In genomic region chr1:36154335-36154734, GRCh38 we compare ENCODE assay signal across 9 cellular contexts. TPM values are rescaled to one million over a fixed set of nuclear protein-coding genes. Genes with fewer than 3 reads are reported as not detected.
A peak's percentile ranks its signal among the peaks of the same experiment; 100 is the strongest.
DNase-seq lines count a peak whose midpoint lies in the region; ATAC-seq and TF ChIP-seq lines count a peak whose summit lies in the region.
"Had no signal": no experiment of that assay in that cellular context is flagged by ENCODE, and none has a peak within 500 bp of the region (broad histone marks: within the 10 kb centered on the region; RNA-seq: fewer than 3 reads in every experiment).

No MANE protein-coding gene starts in this region.

- H3K36me3 Mint-ChIP-seq in activated CD4-positive, alpha-beta T cell treated with anti-CD3 and anti-CD28 coated beads, Interleukin-2, amount 10 ng/mL, durations not matched to agents 24 days and 14 days (ENCODE audit: low read depth): peaks cover 20% of the 10 kb centered on the region
- peaks cover 4% of the 10 kb centered on the region for H3K36me3 Mint-ChIP-seq in activated B cell treated with CpG ODN at 0.5 μM for 24 hours (ENCODE audit: low read depth)
- H3K36me3 Mint-ChIP-seq in stimulated activated memory B cell treated with anti-CD40 and anti-IgM and Interleukin-4, amounts not matched to agents 10 μg/mL and 1 μg/mL and 100 μg/mL, for 72 hours: no peaks in the 10 kb centered on the region

- no peak overlapping the region for H2AFZ ChIP-seq in hepatocyte

- WGBS in hepatocyte (ENCODE audit: low lambda C conversion rate, missing lambda C conversion rate): 92% methylated on average over 6 of the region's 6 CpGs

- no peaks in the 10 kb centered on the region for H3K9me3 Mint-ChIP-seq in activated CD4-positive, alpha-beta T cell treated with anti-CD3 and anti-CD28 coated beads, Interleukin-2, amount 10 ng/mL, durations not matched to agents 24 days and 14 days
- H3K9me3 Mint-ChIP-seq in activated B cell treated with CpG ODN at 0.5 μM for 24 hours: no peaks in the 10 kb centered on the region
- H3K9me3 Mint-ChIP-seq in stimulated activated memory B cell treated with anti-CD40 and anti-IgM and Interleukin-4, amounts not matched to agents 10 μg/mL and 1 μg/mL and 100 μg/mL, for 72 hours: no peaks in the 10 kb centered on the region

- ATAC-seq in activated B cell treated with CpG ODN at 0.5 μM for 24 hours (ENCODE audit: low read depth): no peak
- ATAC-seq in stimulated activated memory B cell treated with anti-CD40 and anti-IgM and Interleukin-4, amounts not matched to agents 10 μg/mL and 1 μg/mL and 100 μg/mL, for 72 hours: no peak
- ATAC-seq: left lobe of liver had no signal

- H3K4me1 ChIP-seq in hepatocyte (ENCODE audit: insufficient read depth): peaks cover 37% of the 10 kb centered on the region

- H4K20me1 ChIP-seq in hepatocyte (ENCODE audit: insufficient read depth, poor library complexity, severe bottlenecking): peaks cover 22% of the 10 kb centered on the region

- H3K9me2 ChIP-seq in hepatocyte (replicated peaks; ENCODE audit: insufficient read depth): no peaks in the 10 kb centered on the region

- DNase-seq in activated CD4-positive, alpha-beta T cell treated with anti-CD3 and anti-CD28 coated beads, Interleukin-2, amount 10 ng/mL, durations not matched to agents 24 days and 14 days: peak; percentile 59
- no peak for DNase-seq in activated CD4-positive, alpha-beta T cell treated with anti-CD3 and anti-CD28 coated beads, Interleukin-2, amount 50 U/mL, for 48 hours
- DNase-seq in activated B cell treated with CpG ODN at 0.5 μM for 24 hours: no peak
- no peak for DNase-seq in hepatocyte (ENCODE audit: low spot score)
- DNase-seq in GM13977 (ENCODE audit: low spot score): no peak
- DNase-seq in cerebellar nuclear complex (lab: John Stamatoyannopoulos, UW): no peak
- no peak for DNase-seq in NK-92 treated with Interleukin-12 subunit alpha and Interleukin-12 subunit beta, amount 100 ng/mL, for 24 hours (lab: John Stamatoyannopoulos, UW)

- H3K79me2 ChIP-seq in hepatocyte: peaks cover 36% of the 10 kb centered on the region

- no peaks in the 10 kb centered on the region for H3K27me3 ChIP-seq in hepatocyte

- H3K4me2 ChIP-seq in hepatocyte: peak overlapping the region; percentile 93

- peak overlapping the region; percentile 90 for H3K4me3 Mint-ChIP-seq in activated CD4-positive, alpha-beta T cell treated with anti-CD3 and anti-CD28 coated beads, Interleukin-2, amount 10 ng/mL, durations not matched to agents 24 days and 14 days
- peak overlapping the region; percentile 87 for H3K4me3 Mint-ChIP-seq in activated B cell treated with CpG ODN at 0.5 μM for 24 hours
- peak overlapping the region; percentile 87 for H3K4me3 Mint-ChIP-seq in stimulated activated memory B cell treated with anti-CD40 and anti-IgM and Interleukin-4, amounts not matched to agents 10 μg/mL and 1 μg/mL and 100 μg/mL, for 72 hours

- H3K27ac ChIP-seq in hepatocyte: peak overlapping the region; percentile 98

- in situ Hi-C loops in GM13977 (cut with MboI; ENCODE audit: low pct_unique_long_range_greater_than_20kb, low sequenced_read_pairs, unreplicated experiment): no loop called here

- CTCF ChIA-PET in activated B cell treated with CpG ODN at 0.5 μM for 24 hours (lab: Charles Lee): interaction anchor here (3.5 kb wide), 1 partner anchor 34 kb away, joined by 15 read pairs; no protein-coding TSS in a partner anchor

- POLR2A ChIA-PET in activated B cell treated with CpG ODN at 0.5 μM for 24 hours (lab: Charles Lee): interaction anchor here (3.6 to 6.4 kb wide), 2 partner anchors 7 to 70 kb away, joined by 37 to 95 read pairs; partner anchors contain the start of gene THRAP3

- intact Hi-C loops in activated CD4-positive, alpha-beta T cell treated with anti-CD3 and anti-CD28 coated beads, Interleukin-2, amount 10 ng/mL, durations not matched to agents 24 days and 14 days (cut with micrococcal nuclease): no loop called here
- intact Hi-C loops in activated B cell treated with CpG ODN at 0.5 μM for 24 hours (cut with micrococcal nuclease): loop anchor here (2.0 kb wide), 1 partner anchor 296 kb away; the partner anchor contains the start of gene OSCP1

- no peaks in the 10 kb centered on the region for H3K9me3 ChIP-seq in hepatocyte (ENCODE audit: low read depth)

- no peak overlapping the region for H3K4me3 ChIP-seq in hepatocyte

- no peaks in the 10 kb centered on the region for H3K36me3 ChIP-seq in hepatocyte (replicated peaks; ENCODE audit: insufficient read depth, low read depth)

- H3K27ac Mint-ChIP-seq in activated CD4-positive, alpha-beta T cell treated with anti-CD3 and anti-CD28 coated beads, Interleukin-2, amount 10 ng/mL, durations not matched to agents 24 days and 14 days: peak overlapping the region; percentile 59
- peak overlapping the region; percentile 90 for H3K27ac Mint-ChIP-seq in activated B cell treated with CpG ODN at 0.5 μM for 24 hours
- H3K27ac Mint-ChIP-seq in stimulated activated memory B cell treated with anti-CD40 and anti-IgM and Interleukin-4, amounts not matched to agents 10 μg/mL and 1 μg/mL and 100 μg/mL, for 72 hours: peak overlapping the region; percentile 99

- no peaks in the 10 kb centered on the region for H3K27me3 Mint-ChIP-seq in activated CD4-positive, alpha-beta T cell treated with anti-CD3 and anti-CD28 coated beads, Interleukin-2, amount 10 ng/mL, durations not matched to agents 24 days and 14 days
- no peaks in the 10 kb centered on the region for H3K27me3 Mint-ChIP-seq in activated B cell treated with CpG ODN at 0.5 μM for 24 hours
- H3K27me3 Mint-ChIP-seq in stimulated activated memory B cell treated with anti-CD40 and anti-IgM and Interleukin-4, amounts not matched to agents 10 μg/mL and 1 μg/mL and 100 μg/mL, for 72 hours: no peaks in the 10 kb centered on the region

- H3K4me1 Mint-ChIP-seq in activated CD4-positive, alpha-beta T cell treated with anti-CD3 and anti-CD28 coated beads, Interleukin-2, amount 10 ng/mL, durations not matched to agents 24 days and 14 days: peaks cover 63% of the 10 kb centered on the region
- peaks cover 65% of the 10 kb centered on the region for H3K4me1 Mint-ChIP-seq in activated B cell treated with CpG ODN at 0.5 μM for 24 hours
- peaks cover 79% of the 10 kb centered on the region for H3K4me1 Mint-ChIP-seq in stimulated activated memory B cell treated with anti-CD40 and anti-IgM and Interleukin-4, amounts not matched to agents 10 μg/mL and 1 μg/mL and 100 μg/mL, for 72 hours

- TF ChIP-seq CTCF in activated B cell treated with CpG ODN at 0.5 μM for 24 hours (IDR thresholded peaks at IDR 0.05) (no peak), hepatocyte (IDR thresholded peaks at IDR 0.05; ENCODE audit: poor library complexity) (no peak), GM13977 (IDR thresholded peaks at IDR 0.05; ENCODE audit: extremely low read depth, insufficient read depth, missing control alignments) (no peak)

RNA-seq across cellular contexts. Expression of gene MAP7D1, which starts 1.6 kb away (rescaled TPM):
- 170 and 177 TPM in 2 replicates for total RNA-seq in activated CD4-positive, alpha-beta T cell treated with anti-CD3 and anti-CD28 coated beads, Interleukin-2, amount 10 ng/mL, durations not matched to agents 24 days and 14 days
- total RNA-seq in activated B cell treated with CpG ODN at 0.5 μM for 24 hours: 56.5 and 59.9 TPM in 2 replicates
- total RNA-seq in hepatocyte: 46.0 and 48.4 TPM in 2 replicates
- polyA plus RNA-seq in hepatocyte: 84.7 and 97.8 TPM in 2 replicates

RNA-seq across cellular contexts. Expression of gene TRAPPC3, which starts 5.0 kb away (rescaled TPM):
- 71.2 and 72.4 TPM in 2 replicates for total RNA-seq in activated CD4-positive, alpha-beta T cell treated with anti-CD3 and anti-CD28 coated beads, Interleukin-2, amount 10 ng/mL, durations not matched to agents 24 days and 14 days
- total RNA-seq in activated B cell treated with CpG ODN at 0.5 μM for 24 hours (45.3 and 48.5 TPM in 2 replicates), hepatocyte (128 and 139 TPM in 2 replicates)
- 131 and 148 TPM in 2 replicates for polyA plus RNA-seq in hepatocyte

RNA-seq across cellular contexts. Expression of gene COL8A2, which starts 29.3 kb away (rescaled TPM):
- total RNA-seq in activated CD4-positive, alpha-beta T cell treated with anti-CD3 and anti-CD28 coated beads, Interleukin-2, amount 10 ng/mL, durations not matched to agents 24 days and 14 days: 0.12 TPM in 2 replicates
- total RNA-seq in activated B cell treated with CpG ODN at 0.5 μM for 24 hours (0.24 and 0.64 TPM in 2 replicates), hepatocyte (32.6 and 44.8 TPM in 2 replicates)
- 53.7 and 59.4 TPM in 2 replicates for polyA plus RNA-seq in hepatocyte

Comparison
In these comparisons a context has a peak if more than half of its experiments do, and no peak if none do; other contexts are left out.
1. RNA of gene COL8A2, which starts 29.3 kb away (total RNA-seq): 32.6 to 44.8 TPM in hepatocyte; 0.24 to 0.64 TPM in activated B cell treated with CpG ODN at 0.5 μM for 24 hours and 0.12 TPM in activated CD4-positive, alpha-beta T cell treated with anti-CD3 and anti-CD28 coated beads, Interleukin-2, amount 10 ng/mL, durations not matched to agents 24 days and 14 days; every median in the first group is over 10 times any median in the second.
2. Peak in every context shown above with its lines, with median percentiles within 50 percentile points of each other: H3K27ac Mint-ChIP-seq and H3K4me3 Mint-ChIP-seq.